In genomic region chr11:34840736-34841386, GRCh38 we compare ENCODE assay signal across 9 cellular contexts.
A peak's percentile ranks its signal among the peaks of the same experiment; 100 is the strongest.
DNase-seq lines count a peak whose midpoint lies in the region; ATAC-seq and TF ChIP-seq lines count a peak whose summit lies in the region.
"Had no signal": no experiment of that assay in that cellular context is flagged by ENCODE, and none has a peak within 500 bp of the region (broad histone marks: within the 10 kb centered on the region; RNA-seq: fewer than 3 reads in every experiment).

No MANE protein-coding gene starts in this region.

- ATAC-seq in activated T-cell treated with anti-CD3 and anti-CD28 coated beads, Interleukin-2, amount 50 U/mL, for 4 hours, result peak; percentile 65 to 66
- ATAC-seq in activated naive CD4-positive, alpha-beta T cell treated with anti-CD3 and anti-CD28 coated beads, Interleukin-2, amount 50 U/mL, for 72 hours, result peak; percentile 64 to 75
- no peak for ATAC-seq in omental fat pad (ENCODE audit: low FRiP score)

- TF ChIP-seq CTCF in HFFc6 (IDR thresholded peaks at IDR 0.05), result peak; percentile 76
- no peak for TF ChIP-seq CTCF in omental fat pad (IDR thresholded peaks at IDR 0.05)

- no peak overlapping the region for H3K27ac Mint-ChIP-seq in activated T-cell treated with anti-CD3 and anti-CD28 coated beads, Interleukin-2, amount 50 U/mL, for 24 hours
- H3K27ac Mint-ChIP-seq in HFFc6, result no peak overlapping the region
- H3K27ac Mint-ChIP-seq in activated naive CD4-positive, alpha-beta T cell treated with anti-CD3 and anti-CD28 coated beads, Interleukin-2, amount 50 U/mL, for 72 hours, result no peak overlapping the region
- H3K27ac Mint-ChIP-seq: activated naive CD8-positive, alpha-beta T cell had no signal

- H3K9me3 Mint-ChIP-seq in activated T-cell treated with anti-CD3 and anti-CD28 coated beads, Interleukin-2, amount 50 U/mL, for 4 hours, result no peaks in the 10 kb centered on the region
- no peaks in the 10 kb centered on the region for H3K9me3 Mint-ChIP-seq in activated T-cell treated with anti-CD3 and anti-CD28 coated beads, Interleukin-2, amount 50 U/mL, for 24 hours
- H3K9me3 Mint-ChIP-seq in HFFc6, result no peaks in the 10 kb centered on the region; the same call in 1 of the 2 replicates
- no peaks in the 10 kb centered on the region for H3K9me3 Mint-ChIP-seq in activated naive CD4-positive, alpha-beta T cell treated with anti-CD3 and anti-CD28 coated beads, Interleukin-2, amount 50 U/mL, for 72 hours

- H3K4me3 Mint-ChIP-seq in activated T-cell treated with anti-CD3 and anti-CD28 coated beads, Interleukin-2, amount 50 U/mL, for 4 hours, result no peak overlapping the region
- H3K4me3 Mint-ChIP-seq in activated T-cell treated with anti-CD3 and anti-CD28 coated beads, Interleukin-2, amount 50 U/mL, for 24 hours, result no peak overlapping the region
- no peak overlapping the region for H3K4me3 Mint-ChIP-seq in HFFc6
- H3K4me3 Mint-ChIP-seq: activated naive CD8-positive, alpha-beta T cell had no signal

- H3K4me1 Mint-ChIP-seq in activated T-cell treated with anti-CD3 and anti-CD28 coated beads, Interleukin-2, amount 50 U/mL, for 4 hours (ENCODE audit: low read depth), result no peaks in the 10 kb centered on the region
- H3K4me1 Mint-ChIP-seq in activated T-cell treated with anti-CD3 and anti-CD28 coated beads, Interleukin-2, amount 50 U/mL, for 24 hours (ENCODE audit: low read depth), result no peaks in the 10 kb centered on the region
- no peaks in the 10 kb centered on the region for H3K4me1 Mint-ChIP-seq in HFFc6 (ENCODE audit: low read depth)

- DNase-seq in activated T-cell treated with anti-CD3 and anti-CD28 coated beads, Interleukin-2, amount 50 U/mL, for 4 hours, result no peak
- no peak for DNase-seq in activated T-cell treated with anti-CD3 and anti-CD28 coated beads, Interleukin-2, amount 50 U/mL, for 24 hours
- DNase-seq in HFFc6, result no peak
- DNase-seq in NAMALWA (ENCODE audit: low spot score), result peak; percentile 65
- peak in 1 of 2 donors; percentile 6 for DNase-seq in activated naive CD4-positive, alpha-beta T cell treated with anti-CD3 and anti-CD28 coated beads, Interleukin-2, amount 50 U/mL, for 72 hours (ENCODE audit: low spot score in 2 of 2)
- peak; percentile 21 for DNase-seq in left kidney (ENCODE audit: low read depth, low spot score)
- DNase-seq in cerebellar nuclear complex (lab: John Stamatoyannopoulos, UW), result no peak
- no peak for DNase-seq in omental fat pad (ENCODE audit: low spot score)

- peaks cover 13% of the 10 kb centered on the region for H3K27me3 Mint-ChIP-seq in activated T-cell treated with anti-CD3 and anti-CD28 coated beads, Interleukin-2, amount 50 U/mL, for 4 hours (ENCODE audit: low read depth)
- H3K27me3 Mint-ChIP-seq in activated T-cell treated with anti-CD3 and anti-CD28 coated beads, Interleukin-2, amount 50 U/mL, for 24 hours, result peaks cover 21% of the 10 kb centered on the region
- H3K27me3 Mint-ChIP-seq in HFFc6 (ENCODE audit: insufficient read depth), result peaks cover 35% of the 10 kb centered on the region

- H3K36me3 Mint-ChIP-seq in activated T-cell treated with anti-CD3 and anti-CD28 coated beads, Interleukin-2, amount 50 U/mL, for 4 hours (ENCODE audit: insufficient read depth), result no peaks in the 10 kb centered on the region
- no peaks in the 10 kb centered on the region for H3K36me3 Mint-ChIP-seq in activated T-cell treated with anti-CD3 and anti-CD28 coated beads, Interleukin-2, amount 50 U/mL, for 24 hours (ENCODE audit: low read depth)
- H3K36me3 Mint-ChIP-seq in HFFc6 (ENCODE audit: low read depth), result no peaks in the 10 kb centered on the region
- H3K36me3 Mint-ChIP-seq in activated naive CD4-positive, alpha-beta T cell treated with anti-CD3 and anti-CD28 coated beads, Interleukin-2, amount 50 U/mL, for 72 hours, result no peaks in the 10 kb centered on the region
- H3K36me3 Mint-ChIP-seq: activated naive CD8-positive, alpha-beta T cell had no signal

Comparison
In these comparisons a context has a peak if more than half of its experiments do, and no peak if none do; other contexts are left out.
1. DNase-seq: peak in NAMALWA (single experiment) and left kidney (single experiment); none in activated T-cell treated with anti-CD3 and anti-CD28 coated beads, Interleukin-2, amount 50 U/mL, for 4 hours (single experiment), activated T-cell treated with anti-CD3 and anti-CD28 coated beads, Interleukin-2, amount 50 U/mL, for 24 hours (single experiment), HFFc6 (single experiment), cerebellar nuclear complex (0 of 2) and omental fat pad (single experiment).